16 cellular contexts compared by ENCODE assay signal in genomic region chr15:80168421-80168820, GRCh38. TPM values are rescaled to one million over a fixed set of nuclear protein-coding genes. Genes with fewer than 3 reads are reported as not detected.
DNase-seq lines count a peak whose midpoint lies in the region; ATAC-seq, FAIRE-seq and TF ChIP-seq lines count a peak whose summit lies in the region.
"Had no signal": no experiment of that assay in that cellular context is flagged by ENCODE, and none has a peak within 500 bp of the region (broad histone marks: within the 10 kb centered on the region; RNA-seq: fewer than 3 reads in every experiment).

No MANE protein-coding gene starts in this region.

- peaks cover 0 to under 1% of the 10 kb centered on the region in 2 experiments; a peak in 1 of 4 replicates for H3K79me1 ChIP-seq in IMR-90 (ENCODE audit: low read depth in 1 of 2, low read length in 2 of 2)

- no peaks in the 10 kb centered on the region for H4K20me1 ChIP-seq in IMR-90 (ENCODE audit: insufficient read depth, low read length)

- H3K18ac ChIP-seq in IMR-90 (ENCODE audit: low read depth, low read length), result peak overlapping the region; percentile 37; the same call in 1 of the 2 replicates

- no peak overlapping the region for H4K5ac ChIP-seq in IMR-90 (ENCODE audit: low read depth, low read length)

- TF ChIP-seq RAD21 in IMR-90 (IDR thresholded peaks at IDR 0.05; ENCODE audit: low read length), result no peak

- intact Hi-C loops in IMR-90 (cut with micrococcal nuclease), result no loop called here
- intact Hi-C loops in esophagus squamous epithelium (cut with DNase I), result loop anchor here (10.0 kb wide), 1 partner anchor 104 kb away; no protein-coding TSS in a partner anchor
- intact Hi-C loops in posterior vena cava (cut with DNase I), result no loop called here
- intact Hi-C loops in pancreas (cut with DNase I), result no loop called here

- H2AFZ ChIP-seq in IMR-90 (replicated peaks; ENCODE audit: low read length, poor library complexity), result no peak overlapping the region

- H3K56ac ChIP-seq in IMR-90 (ENCODE audit: extremely low read depth, insufficient read depth, low read length), result no peak overlapping the region

- TF ChIP-seq CTCF in IMR-90 (conservative IDR thresholded peaks at IDR 0.05; ENCODE audit: low read depth, low read length) (no peak), bronchial epithelial cell (IDR thresholded peaks at IDR 0.05; ENCODE audit: insufficient read depth, low read length, severe bottlenecking) (no peak), esophagus squamous epithelium (IDR thresholded peaks at IDR 0.05) (no peak), pancreas (IDR thresholded peaks at IDR 0.05) (no peak)

- H3K36me3 ChIP-seq in IMR-90 (ENCODE audit: control insufficient read depth, insufficient read depth, low read length) (peaks cover 9% of the 10 kb centered on the region; the same call in 1 of the 2 replicates), bronchial epithelial cell (ENCODE audit: control insufficient read depth, insufficient read depth, low read length) (no peaks in the 10 kb centered on the region), esophagus squamous epithelium (peaks cover 0 to 45% (median 0%) of the 10 kb centered on the region in 3 donors), pancreas (no peaks in the 10 kb centered on the region)

- TF ChIP-seq POLR2A in IMR-90 (IDR thresholded peaks at IDR 0.05; ENCODE audit: low read depth, low read length) (no peak), esophagus squamous epithelium (IDR thresholded peaks at IDR 0.05) (no peak)

- H2AK9ac ChIP-seq in IMR-90 (replicated peaks; ENCODE audit: low read depth, low read length, poor library complexity), result no peak overlapping the region

- H3K4me1 ChIP-seq in IMR-90 (ENCODE audit: control insufficient read depth, insufficient read depth, low read length) (peaks cover under 1% of the 10 kb centered on the region; the same call in 1 of the 2 replicates), esophagus squamous epithelium (peaks cover 0 to 7% (median 0%) of the 10 kb centered on the region in 3 donors), pancreas (no peaks in the 10 kb centered on the region)

- CTCF ChIA-PET in IMR-90 (lab: Yijun Ruan, JAX), result interaction anchor here (1.0 kb wide), 1 partner anchor 11 kb away, joined by 3 read pairs; no protein-coding TSS in a partner anchor

- H3K14ac ChIP-seq in IMR-90 (replicated peaks; ENCODE audit: low read depth, low read length), result no peak overlapping the region

- 80% methylated on average over 1 of the region's 5 CpGs; no CpG with 5 or more reads in 1 of the 2 experiments for WGBS in IMR-90 (ENCODE audit: extremely low coverage in 2 of 2, insufficient read length in 1 of 2), 2 experiments
- WGBS in esophagus squamous epithelium, 2 donors, result 57 to 84% methylated on average over 5 of the region's 5 CpGs
- 94 to 95% methylated on average over 5 of the region's 5 CpGs for WGBS in pancreas, 2 donors

- DNase-seq in IMR-90 (no peak), bronchial epithelial cell (ENCODE audit: low read depth) (peak; percentile 78), esophagus squamous epithelium (lab: John Stamatoyannopoulos, UW) (no peak), posterior vena cava (ENCODE audit: low spot score) (peak; percentile 12), pancreas (no peak)
- DNase-seq: ACHN; CD4-positive, CD25-positive, alpha-beta regulatory T cell; DMS53; GF-D8 had no signal

- H3K4me3 ChIP-seq in IMR-90 (ENCODE audit: insufficient read depth, low read depth, low read length) (no peak overlapping the region), bronchial epithelial cell (ENCODE audit: low read depth, low read length) (no peak overlapping the region), esophagus squamous epithelium (no peak overlapping the region), pancreas (no peak overlapping the region)
- H3K4me3 ChIP-seq: BLaER1 treated with 17β-estradiol and CSF1 and Interleukin-3, amounts not matched to agents 10 nM and 100 nM had no signal

- H3K4ac ChIP-seq in IMR-90 (ENCODE audit: low read depth, low read length), result no peak overlapping the region

- no peak overlapping the region for H2AK5ac ChIP-seq in IMR-90 (ENCODE audit: low read depth, low read length)

- H3K27ac ChIP-seq in IMR-90 (ENCODE audit: insufficient read depth, low read length) (no peak overlapping the region), esophagus squamous epithelium (peak overlapping the region in 3 of 4 donors; percentile 19 to 42 (median 40)), pancreas (no peak overlapping the region)
- H3K27ac ChIP-seq: BLaER1 treated with 17β-estradiol and CSF1 and Interleukin-3, amounts not matched to agents 10 nM and 100 nM had no signal

- H4K8ac ChIP-seq in IMR-90 (ENCODE audit: low read depth in 2 of 2, low read length in 2 of 2), result peak overlapping the region in 1 of 2 experiments; percentile 63; a peak in 2 of 4 replicates

- H3K9me3 ChIP-seq in IMR-90 (ENCODE audit: control insufficient read depth, insufficient read depth, low read length) (no peaks in the 10 kb centered on the region), esophagus squamous epithelium (no peaks in the 10 kb centered on the region), pancreas (no peaks in the 10 kb centered on the region)
- H3K9me3 ChIP-seq: BLaER1 treated with 17β-estradiol and CSF1 and Interleukin-3, amounts not matched to agents 10 nM and 100 nM had no signal

- no peak for FAIRE-seq in bronchial epithelial cell (lab: Jason Lieb, UNC)
- FAIRE-seq in pancreas (lab: Jason Lieb, UNC), result no peak
- FAIRE-seq: H54, HepG2, HTR-8/SVneo had no signal

- H3K27me3 ChIP-seq in IMR-90 (ENCODE audit: control insufficient read depth, insufficient read depth, low read length) (no peaks in the 10 kb centered on the region), bronchial epithelial cell (ENCODE audit: control insufficient read depth, insufficient read depth, low read length) (no peaks in the 10 kb centered on the region), esophagus squamous epithelium (no peaks in the 10 kb centered on the region), pancreas (no peaks in the 10 kb centered on the region)
- H3K27me3 ChIP-seq: BLaER1 treated with 17β-estradiol and CSF1 and Interleukin-3, amounts not matched to agents 10 nM and 100 nM had no signal

- no peak overlapping the region for H3K4me2 ChIP-seq in IMR-90 (ENCODE audit: low read depth, low read length)
- H3K4me2 ChIP-seq: BLaER1 treated with 17β-estradiol and CSF1 and Interleukin-3, amounts not matched to agents 10 nM and 100 nM had no signal

- H3K9me1 ChIP-seq in IMR-90 (ENCODE audit: insufficient read depth, low read length), result 0 out of 2 replicates have a peak, but pooled peaks cover under 1% of the 10 kb centered on the region

- H3K9ac ChIP-seq in IMR-90 (ENCODE audit: low read depth, low read length), result no peak overlapping the region
- H3K9ac ChIP-seq: BLaER1 treated with 17β-estradiol and CSF1 and Interleukin-3, amounts not matched to agents 10 nM and 100 nM had no signal

- no peak overlapping the region for H2BK15ac ChIP-seq in IMR-90 (ENCODE audit: low read depth, low read length)

- dilution Hi-C loops in IMR-90 (cut with HindIII; ENCODE audit: low sequenced_read_pairs, unreplicated experiment), result no loop called here

- no peak overlapping the region for H3K23ac ChIP-seq in IMR-90 (ENCODE audit: low read depth, low read length)

- no peak overlapping the region for H2BK5ac ChIP-seq in IMR-90 (ENCODE audit: low read depth, low read length, poor library complexity, severe bottlenecking)

- POLR2A ChIA-PET in IMR-90 (lab: Charles Lee; ENCODE audit: unreplicated experiment), result interaction anchor here (0.6 kb wide), 1 partner anchor 10 kb away, joined by 3 read pairs; no protein-coding TSS in a partner anchor

- ATAC-seq in IMR-90 (ENCODE audit: low read depth), result no peak
- no peak for ATAC-seq in GM18502 (IDR thresholded peaks at IDR 0.05; ENCODE audit: poor library complexity, unreplicated experiment)
- no peak for ATAC-seq in pancreas
- ATAC-seq in HG03039 (IDR thresholded peaks at IDR 0.05; ENCODE audit: unreplicated experiment), result no peak
- ATAC-seq: HCT116, HepG2 had no signal

- peak overlapping the region; percentile 38; the same call in 1 of the 2 replicates for H2BK120ac ChIP-seq in IMR-90 (ENCODE audit: low read depth, low read length)

- no peak overlapping the region for H4K91ac ChIP-seq in IMR-90 (ENCODE audit: insufficient read depth, low read depth, low read length)

- peak overlapping the region; percentile 17; the same call in 1 of the 2 replicates for H2BK20ac ChIP-seq in IMR-90 (ENCODE audit: low read depth, low read length)

- no TSS peak for BruUV-seq in IMR-90 (replicated peaks; lab: Mats Ljungman, UMichigan)

- in situ Hi-C loops in IMR-90 (cut with MboI; ENCODE audit: low sequenced_read_pairs), result loop anchor here (5.0 kb wide), 1 partner anchor 51 kb away; no protein-coding TSS in a partner anchor

TF ChIP-seq in IMR-90, 13 proteins besides CTCF, POLR2A, EP300 and RAD21 (continues in another document):
- TF ChIP-seq MAZ (IDR thresholded peaks at IDR 0.05; ENCODE audit: borderline replicate concordance, low read depth, low read length) (no peak), ELK1 (IDR thresholded peaks at IDR 0.05; ENCODE audit: borderline replicate concordance, low read depth, low read length) (no peak), FOS (IDR thresholded peaks at IDR 0.05; ENCODE audit: low read depth, low read length) (no peak), SMC3 (IDR thresholded peaks at IDR 0.05; ENCODE audit: low read depth, low read length) (no peak), CHD1 (IDR thresholded peaks at IDR 0.05; ENCODE audit: low read depth, low read length) (no peak), CEBPB (IDR thresholded peaks at IDR 0.05; ENCODE audit: low read depth, low read length) (no peak), BHLHE40 (IDR thresholded peaks at IDR 0.05; ENCODE audit: low read depth, low read length) (no peak), RCOR1 (IDR thresholded peaks at IDR 0.05; ENCODE audit: insufficient replicate concordance, low read length) (no peak)

RNA-seq across cellular contexts. Expression of gene FAH, which starts 15.6 kb away (rescaled TPM):
- 36.9 and 48.6 TPM in 2 replicates for total RNA-seq in IMR-90 (2012; rRNA removed)
- 43.1 and 50.6 TPM in 2 replicates for polyA plus RNA-seq in IMR-90 (2012; rRNA removed)
- polyA plus RNA-seq in IMR-90 (2012; cell fraction: cytosol; rRNA removed), result 45.3 and 59.7 TPM in 2 replicates
- 75.0 and 78.4 TPM in 2 replicates for polyA plus RNA-seq in IMR-90 (2012; cell fraction: nucleus; rRNA removed; ENCODE audit: low replicate concordance)
- total RNA-seq in bronchial epithelial cell, result 21.6 and 23.4 TPM in 2 replicates
- 10 to 100 TPM in 3 of 4 donors, 1 to 10 TPM in 1; 10.0 to 28.3 (median 15.8) TPM for total RNA-seq in esophagus squamous epithelium
- 10 to 100 TPM; 20.5 to 22.4 TPM for total RNA-seq in posterior vena cava
- 10 to 100 TPM in 3 of 6 donors, 1 to 10 TPM in 3; 5.0 to 14.8 (median 8.7) TPM for total RNA-seq in pancreas
- polyA plus RNA-seq in pancreas, result 10 to 100 TPM; 14.3 to 22.9 TPM

Comparison
In these comparisons a context has a peak if more than half of its experiments do, and no peak if none do; other contexts are left out.
1. DNase-seq: peak in bronchial epithelial cell (single experiment) and posterior vena cava (single experiment); none in IMR-90 (single experiment), esophagus squamous epithelium (single experiment) and pancreas (0 of 6).
2. H3K27ac ChIP-seq: peak in esophagus squamous epithelium (3 of 4); none in IMR-90 (single experiment) and pancreas (0 of 4).